Comparison of ENCODE assay signal across 12 cellular contexts in genomic region chrX:137567474-137568232, GRCh38. TPM values are rescaled to one million over a fixed set of nuclear protein-coding genes. Genes with fewer than 3 reads are reported as not detected.
A peak's percentile ranks its signal among the peaks of the same experiment; 100 is the strongest.
DNase-seq lines count a peak whose midpoint lies in the region; ATAC-seq and TF ChIP-seq lines count a peak whose summit lies in the region.
"Had no signal": no experiment of that assay in that cellular context is flagged by ENCODE, and none has a peak within 500 bp of the region (broad histone marks: within the 10 kb centered on the region; RNA-seq: fewer than 3 reads in every experiment).

No MANE protein-coding gene starts in this region.

- peaks cover 1 to 5% of the 10 kb centered on the region in 2 donors for H3K36me3 Mint-ChIP-seq in activated T-cell treated with anti-CD3 and anti-CD28 coated beads, Interleukin-2, amount 50 U/mL, for 72 hours (ENCODE audit: insufficient read depth in 2 of 2)
- no peaks in the 10 kb centered on the region for H3K36me3 Mint-ChIP-seq in activated B cell treated with CpG ODN at 0.5 μM for 24 hours (ENCODE audit: low read depth)
- peaks cover 7 to 13% of the 10 kb centered on the region in 2 donors for H3K36me3 Mint-ChIP-seq in stimulated activated naive B cell treated with anti-CD40 and anti-IgM and Interleukin-4, amounts not matched to agents 10 μg/mL and 1 μg/mL and 100 μg/mL, for 72 hours

- H3K9me3 Mint-ChIP-seq in activated T-cell treated with anti-CD3 and anti-CD28 coated beads, Interleukin-2, amount 50 U/mL, for 72 hours: peaks cover 0 to 2% of the 10 kb centered on the region in 2 donors
- no peaks in the 10 kb centered on the region for H3K9me3 Mint-ChIP-seq in activated B cell treated with CpG ODN at 0.5 μM for 24 hours
- peaks cover 0 to 4% of the 10 kb centered on the region in 2 donors for H3K9me3 Mint-ChIP-seq in stimulated activated naive B cell treated with anti-CD40 and anti-IgM and Interleukin-4, amounts not matched to agents 10 μg/mL and 1 μg/mL and 100 μg/mL, for 72 hours

- no peaks in the 10 kb centered on the region for H3K27me3 ChIP-seq in iPS DF 6.9 (ENCODE audit: control insufficient read depth, insufficient read depth, low read length)

- intact Hi-C loops in activated B cell treated with CpG ODN at 0.5 μM for 24 hours (cut with micrococcal nuclease): loop anchor here (5.0 kb wide), 1 partner anchor 140 kb away; no protein-coding TSS in a partner anchor

- H3K4me3 Mint-ChIP-seq in activated T-cell treated with anti-CD3 and anti-CD28 coated beads, Interleukin-2, amount 50 U/mL, for 72 hours: peak overlapping the region; percentile 81 to 82
- H3K4me3 Mint-ChIP-seq in activated B cell treated with CpG ODN at 0.5 μM for 24 hours: peak overlapping the region; percentile 41
- peak overlapping the region; percentile 67 to 69 for H3K4me3 Mint-ChIP-seq in stimulated activated naive B cell treated with anti-CD40 and anti-IgM and Interleukin-4, amounts not matched to agents 10 μg/mL and 1 μg/mL and 100 μg/mL, for 72 hours

- peaks cover 20% of the 10 kb centered on the region for H3K4me1 Mint-ChIP-seq in activated T-cell treated with anti-CD3 and anti-CD28 coated beads, Interleukin-2, amount 50 U/mL, for 72 hours (ENCODE audit: low read depth)
- peaks cover 11% of the 10 kb centered on the region for H3K4me1 Mint-ChIP-seq in activated B cell treated with CpG ODN at 0.5 μM for 24 hours
- H3K4me1 Mint-ChIP-seq in stimulated activated naive B cell treated with anti-CD40 and anti-IgM and Interleukin-4, amounts not matched to agents 10 μg/mL and 1 μg/mL and 100 μg/mL, for 72 hours: peaks cover 9 to 27% of the 10 kb centered on the region in 2 donors

- H3K27ac Mint-ChIP-seq in activated T-cell treated with anti-CD3 and anti-CD28 coated beads, Interleukin-2, amount 50 U/mL, for 72 hours: peak overlapping the region; percentile 82
- H3K27ac Mint-ChIP-seq in activated B cell treated with CpG ODN at 0.5 μM for 24 hours: no peak overlapping the region
- peak overlapping the region; percentile 77 for H3K27ac Mint-ChIP-seq in stimulated activated naive B cell treated with anti-CD40 and anti-IgM and Interleukin-4, amounts not matched to agents 10 μg/mL and 1 μg/mL and 100 μg/mL, for 72 hours
- H3K27ac Mint-ChIP-seq: progenitor cell of endocrine pancreas had no signal

- no peak overlapping the region for H3K27ac ChIP-seq in iPS DF 6.9 (ENCODE audit: low read length)
- H3K27ac ChIP-seq: adrenal gland, esophagus squamous epithelium had no signal

- no peaks in the 10 kb centered on the region for H3K9me3 ChIP-seq in iPS DF 6.9 (ENCODE audit: control insufficient read depth, insufficient read depth, low read length)
- H3K9me3 ChIP-seq: adrenal gland had no signal

- H3K36me3 ChIP-seq in iPS DF 6.9 (ENCODE audit: control insufficient read depth, insufficient read depth, low read length): peaks cover 6% of the 10 kb centered on the region
- H3K36me3 ChIP-seq: adrenal gland, esophagus squamous epithelium had no signal

- peak overlapping the region; percentile 100 for H3K4me3 ChIP-seq in iPS DF 6.9 (ENCODE audit: low read length)

- CTCF ChIA-PET in activated B cell treated with CpG ODN at 0.5 μM for 24 hours (lab: Charles Lee): no interaction called here

- WGBS in iPS DF 6.9 (ENCODE audit: insufficient coverage, insufficient read length): no CpG with 5 or more reads among the region's 46 CpGs

- POLR2A ChIA-PET in activated B cell treated with CpG ODN at 0.5 μM for 24 hours (lab: Charles Lee): no interaction called here

- peaks cover 82% of the 10 kb centered on the region for H3K27me3 Mint-ChIP-seq in activated T-cell treated with anti-CD3 and anti-CD28 coated beads, Interleukin-2, amount 50 U/mL, for 72 hours (ENCODE audit: low read depth)
- peaks cover 35% of the 10 kb centered on the region for H3K27me3 Mint-ChIP-seq in activated B cell treated with CpG ODN at 0.5 μM for 24 hours
- peaks cover 60 to 69% of the 10 kb centered on the region in 2 donors for H3K27me3 Mint-ChIP-seq in stimulated activated naive B cell treated with anti-CD40 and anti-IgM and Interleukin-4, amounts not matched to agents 10 μg/mL and 1 μg/mL and 100 μg/mL, for 72 hours

- TF ChIP-seq CTCF in activated B cell treated with CpG ODN at 0.5 μM for 24 hours (IDR thresholded peaks at IDR 0.05): no peak

- no peak for DNase-seq in activated T-cell treated with anti-CD3 and anti-CD28 coated beads, Interleukin-2, amount 50 U/mL, for 72 hours
- DNase-seq in activated T-cell treated with anti-CD3 and anti-CD28 coated beads for 4 hours: no peak
- no peak for DNase-seq in activated B cell treated with CpG ODN at 0.5 μM for 24 hours
- no peak for DNase-seq in iPS DF 6.9 (ENCODE audit: low read depth, low spot score)
- no peak for DNase-seq in stimulated activated naive B cell treated with anti-CD40 and anti-IgM and Interleukin-4, amounts not matched to agents 10 μg/mL and 1 μg/mL and 100 μg/mL, for 72 hours
- DNase-seq in HUDEP-2 (lab: John Stamatoyannopoulos, UW; ENCODE audit: unreplicated experiment in 76 of 76): no peak
- DNase-seq: adrenal gland, esophagus squamous epithelium had no signal

- no peaks in the 10 kb centered on the region; the same call in 1 of the 2 replicates for H3K4me1 ChIP-seq in iPS DF 6.9 (ENCODE audit: control insufficient read depth, insufficient read depth, low read length)

- ATAC-seq in activated T-cell treated with anti-CD3 and anti-CD28 coated beads, Interleukin-2, amount 50 U/mL, for 72 hours (replicated peaks in 1 of 2): no peak
- ATAC-seq in activated B cell treated with CpG ODN at 0.5 μM for 24 hours (ENCODE audit: low read depth) (no peak), GM19397 (IDR thresholded peaks at IDR 0.05; ENCODE audit: unreplicated experiment) (no peak), HG03045 (IDR thresholded peaks at IDR 0.05; ENCODE audit: unreplicated experiment) (no peak)
- ATAC-seq in stimulated activated naive B cell treated with anti-CD40 and anti-IgM and Interleukin-4, amounts not matched to agents 10 μg/mL and 1 μg/mL and 100 μg/mL, for 72 hours (replicated peaks): no peak

RNA-seq across cellular contexts. Expression of gene ZIC3, which starts 1.7 kb away (rescaled TPM):
- total RNA-seq in activated T-cell treated with anti-CD3 and anti-CD28 coated beads, Interleukin-2, amount 50 U/mL, for 72 hours: not detected
- total RNA-seq in activated B cell treated with CpG ODN at 0.5 μM for 24 hours: not detected in 2 replicates
- total RNA-seq: esophagus squamous epithelium, MCF 10A had no signal
